ENCODE assay signal across 8 cellular contexts in genomic region chr1:26542781-26543443, GRCh38.
DNase-seq lines count a peak whose midpoint lies in the region; ATAC-seq and TF ChIP-seq lines count a peak whose summit lies in the region.

No MANE protein-coding gene starts in this region.

- intact Hi-C loops in tibial artery (cut with DNase I; ENCODE audit: low total_unique reads) = no loop called here

- peaks cover 0 to 17% (median 0%) of the 10 kb centered on the region in 4 donors for H3K4me1 ChIP-seq in tibial artery

- H3K27ac ChIP-seq in epithelial cell of prostate = peak overlapping the region; percentile 70
- no peak overlapping the region for H3K27ac ChIP-seq in tibial artery

- no peaks in the 10 kb centered on the region for H3K36me3 ChIP-seq in tibial artery

- H3K27me3 ChIP-seq in tibial artery = peaks cover 0 to 11% of the 10 kb centered on the region in 2 donors

- H3K9me3 Mint-ChIP-seq in stimulated activated naive B cell treated with anti-CD40 and anti-IgM and Interleukin-4, amounts not matched to agents 10 μg/mL and 1 μg/mL and 100 μg/mL, for 72 hours = no peaks in the 10 kb centered on the region

- TF ChIP-seq CTCF in tibial artery (IDR thresholded peaks at IDR 0.05) = no peak

- peak overlapping the region; percentile 87 to 94 for H3K4me3 Mint-ChIP-seq in stimulated activated naive B cell treated with anti-CD40 and anti-IgM and Interleukin-4, amounts not matched to agents 10 μg/mL and 1 μg/mL and 100 μg/mL, for 72 hours

- H3K4me1 Mint-ChIP-seq in stimulated activated naive B cell treated with anti-CD40 and anti-IgM and Interleukin-4, amounts not matched to agents 10 μg/mL and 1 μg/mL and 100 μg/mL, for 72 hours = peaks cover 75 to 97% of the 10 kb centered on the region in 2 donors

- H3K27ac Mint-ChIP-seq in stimulated activated naive B cell treated with anti-CD40 and anti-IgM and Interleukin-4, amounts not matched to agents 10 μg/mL and 1 μg/mL and 100 μg/mL, for 72 hours = peak overlapping the region; percentile 99

- DNase-seq in SKM-1 treated with dmso at 0.1 percent for 144 hours (lab: John Stamatoyannopoulos, UW; ENCODE audit: unreplicated experiment) (peak; percentile 53), SKM-1 (lab: John Stamatoyannopoulos, UW; ENCODE audit: unreplicated experiment) (no peak), OCI-M1 (lab: John Stamatoyannopoulos, UW) (peak; percentile 77), epithelial cell of prostate (ENCODE audit: low read depth, low spot score) (no peak), tibial artery (no peak), D341Med (ENCODE audit: low spot score) (no peak)
- peak; percentile 76 for DNase-seq in stimulated activated naive B cell treated with anti-CD40 and anti-IgM and Interleukin-4, amounts not matched to agents 10 μg/mL and 1 μg/mL and 100 μg/mL, for 72 hours

- ATAC-seq in stimulated activated naive B cell treated with anti-CD40 and anti-IgM and Interleukin-4, amounts not matched to agents 10 μg/mL and 1 μg/mL and 100 μg/mL, for 72 hours (replicated peaks) = peak; percentile 9 to 12
- no peak for ATAC-seq in HG03342 (IDR thresholded peaks at IDR 0.05; ENCODE audit: unreplicated experiment)

- H3K36me3 Mint-ChIP-seq in stimulated activated naive B cell treated with anti-CD40 and anti-IgM and Interleukin-4, amounts not matched to agents 10 μg/mL and 1 μg/mL and 100 μg/mL, for 72 hours = peaks cover 15 to 40% of the 10 kb centered on the region in 2 donors

- no peaks in the 10 kb centered on the region for H3K27me3 Mint-ChIP-seq in stimulated activated naive B cell treated with anti-CD40 and anti-IgM and Interleukin-4, amounts not matched to agents 10 μg/mL and 1 μg/mL and 100 μg/mL, for 72 hours

- H3K4me3 ChIP-seq in tibial artery = no peak overlapping the region

- no peaks in the 10 kb centered on the region for H3K9me3 ChIP-seq in tibial artery

Comparison
In these comparisons a context has a peak if more than half of its experiments do, and no peak if none do; other contexts are left out.
1. DNase-seq: peak in SKM-1 treated with dmso at 0.1 percent for 144 hours (single experiment), OCI-M1 (single experiment) and stimulated activated naive B cell treated with anti-CD40 and anti-IgM and Interleukin-4, amounts not matched to agents 10 μg/mL and 1 μg/mL and 100 μg/mL, for 72 hours (single experiment); none in SKM-1 (single experiment), epithelial cell of prostate (single experiment), tibial artery (0 of 2) and D341Med (single experiment).